ENCODE assay signal across 14 cellular contexts in genomic region chr15:42282926-42283325, GRCh38. TPM values are rescaled to one million over a fixed set of nuclear protein-coding genes. Genes with fewer than 3 reads are reported as not detected.
A peak's percentile ranks its signal among the peaks of the same experiment; 100 is the strongest.
DNase-seq lines count a peak whose midpoint lies in the region; ATAC-seq and TF ChIP-seq lines count a peak whose summit lies in the region.
"Had no signal": no experiment of that assay in that cellular context is flagged by ENCODE, and none has a peak within 500 bp of the region (broad histone marks: within the 10 kb centered on the region; RNA-seq: fewer than 3 reads in every experiment).

No MANE protein-coding gene starts in this region.

- ATAC-seq in Right ventricle myocardium superior (ENCODE audit: poor library complexity), result no peak
- peak; percentile 71 for ATAC-seq in left lobe of liver
- ATAC-seq: HCT116 had no signal

- no peaks in the 10 kb centered on the region for H3K79me2 ChIP-seq in parathyroid adenoma

- H3K4me1 ChIP-seq in cardiac muscle cell (ENCODE audit: low read depth), result peaks cover 30% of the 10 kb centered on the region
- H3K4me1 ChIP-seq in parathyroid adenoma, result peaks cover 14% of the 10 kb centered on the region
- H3K4me1 ChIP-seq: BLaER1 treated with 17β-estradiol and CSF1 and Interleukin-3, amounts not matched to agents 10 nM and 100 nM had no signal

- no peaks in the 10 kb centered on the region for H3K27me3 ChIP-seq in cardiac muscle cell
- H3K27me3 ChIP-seq in parathyroid adenoma (ENCODE audit: control insufficient read depth, insufficient read depth, low read length), result no peaks in the 10 kb centered on the region
- H3K27me3 ChIP-seq in WERI-Rb-1 (ENCODE audit: insufficient read depth, low read depth, severe bottlenecking), result no peaks in the 10 kb centered on the region
- H3K27me3 ChIP-seq: BLaER1 treated with 17β-estradiol and CSF1 and Interleukin-3, amounts not matched to agents 10 nM and 100 nM had no signal

- TF ChIP-seq CTCF in cardiac muscle cell (IDR thresholded peaks at IDR 0.05; ENCODE audit: low read depth, low read length), result no peak
- TF ChIP-seq CTCF in parathyroid adenoma (IDR thresholded peaks at IDR 0.05), result no peak
- TF ChIP-seq CTCF in WERI-Rb-1 (IDR thresholded peaks at IDR 0.05; ENCODE audit: low read depth, low read length), result no peak

- H3K9ac ChIP-seq in parathyroid adenoma, result no peak overlapping the region
- H3K9ac ChIP-seq: BLaER1 treated with 17β-estradiol and CSF1 and Interleukin-3, amounts not matched to agents 10 nM and 100 nM; GM23248 had no signal

- DNase-seq in cardiac muscle cell (ENCODE audit: low read depth in 1 of 2, low spot score in 1 of 2) (no peak), Right ventricle myocardium superior (no peak), left lobe of liver (ENCODE audit: low spot score) (no peak), AG08395 (ENCODE audit: low spot score) (no peak), NAMALWA (ENCODE audit: low spot score) (no peak), WERI-Rb-1 (no peak)
- DNase-seq: 8988T; CD4-positive, alpha-beta T cell; DMS79; EL; GM23248 had no signal

- intact Hi-C loops in Right ventricle myocardium superior (cut with DNase I), result no loop called here

- H3K27ac ChIP-seq in cardiac muscle cell, result peak overlapping the region; percentile 77
- peak overlapping the region; percentile 91 for H3K27ac ChIP-seq in parathyroid adenoma
- no peak overlapping the region for H3K27ac ChIP-seq in WERI-Rb-1
- H3K27ac ChIP-seq: BLaER1 treated with 17β-estradiol and CSF1 and Interleukin-3, amounts not matched to agents 10 nM and 100 nM; GM23248 had no signal

- H3K9me3 ChIP-seq in cardiac muscle cell (ENCODE audit: low read depth) (no peaks in the 10 kb centered on the region), parathyroid adenoma (ENCODE audit: control insufficient read depth, low read length) (no peaks in the 10 kb centered on the region), WERI-Rb-1 (ENCODE audit: severe bottlenecking) (no peaks in the 10 kb centered on the region)
- H3K9me3 ChIP-seq: BLaER1 treated with 17β-estradiol and CSF1 and Interleukin-3, amounts not matched to agents 10 nM and 100 nM had no signal

- peak overlapping the region; percentile 48 for H3K4me2 ChIP-seq in parathyroid adenoma (ENCODE audit: low read length)
- H3K4me2 ChIP-seq: BLaER1 treated with 17β-estradiol and CSF1 and Interleukin-3, amounts not matched to agents 10 nM and 100 nM had no signal

- H3K36me3 ChIP-seq in cardiac muscle cell, result peaks cover 3% of the 10 kb centered on the region
- no peaks in the 10 kb centered on the region for H3K36me3 ChIP-seq in parathyroid adenoma (ENCODE audit: control insufficient read depth, insufficient read depth, low read length)
- H3K36me3 ChIP-seq in WERI-Rb-1, result no peaks in the 10 kb centered on the region

- H2AFZ ChIP-seq in parathyroid adenoma, result peak overlapping the region; percentile 64
- H2AFZ ChIP-seq: GM23248 had no signal

- no peak overlapping the region for H3K4me3 ChIP-seq in cardiac muscle cell
- peak overlapping the region; percentile 12 for H3K4me3 ChIP-seq in parathyroid adenoma (ENCODE audit: low read depth, low read length)
- H3K4me3 ChIP-seq in WERI-Rb-1 (ENCODE audit: low read depth, low read length), result no peak overlapping the region
- H3K4me3 ChIP-seq: BLaER1 treated with 17β-estradiol and CSF1 and Interleukin-3, amounts not matched to agents 10 nM and 100 nM; GM23248 had no signal

RNA-seq across cellular contexts. Expression of gene TMEM87A, which starts 9.7 kb away (rescaled TPM):
- total RNA-seq in cardiac muscle cell (39.8 and 43.5 TPM in 2 replicates), Right ventricle myocardium superior (17.3 TPM), left lobe of liver (12.7 TPM)
- 59.2 and 85.5 TPM in 2 replicates for polyA plus RNA-seq in cardiac muscle cell

RNA-seq across cellular contexts. Expression of gene GANC, which starts 9.9 kb away (rescaled TPM):
- total RNA-seq in cardiac muscle cell, result 17.6 and 22.2 TPM in 2 replicates
- polyA plus RNA-seq in cardiac muscle cell, result 21.0 and 24.2 TPM in 2 replicates
- 15.0 TPM for total RNA-seq in Right ventricle myocardium superior
- total RNA-seq in left lobe of liver, result 33.8 TPM
